In genomic region chr6:19356692-19357091, GRCh38 we compare ENCODE assay signal across 30 cellular contexts.
"Had no signal": no experiment of that assay in that cellular context is flagged by ENCODE, and none has a peak within 500 bp of the region (broad histone marks: within the 10 kb centered on the region; RNA-seq: fewer than 3 reads in every experiment).

No MANE protein-coding gene starts in this region.

- H3K27ac ChIP-seq: gastroesophageal sphincter, hepatocyte, ovary, sigmoid colon, thyroid gland, upper lobe of right lung had no signal

- H3K4me3 Mint-ChIP-seq: activated naive CD8-positive, alpha-beta T cell; activated T-cell treated with anti-CD3 and anti-CD28 coated beads, Interleukin-2, amount 50 U/mL, for 72 hours; central memory CD8-positive, alpha-beta T cell; mesothelial cell of epicardium; naive B cell; nephron progenitor cell; stimulated activated memory B cell treated with anti-CD40 and anti-IgM and Interleukin-4, amounts not matched to agents 10 μg/mL and 1 μg/mL and 100 μg/mL, for 72 hours; stimulated activated naive CD8-positive, alpha-beta T cell treated with anti-CD3 and anti-CD28 coated beads, Interleukin-15, amount 100 ng/mL, for 72 hours had no signal

- H3K27me3 Mint-ChIP-seq: activated naive CD8-positive, alpha-beta T cell; central memory CD8-positive, alpha-beta T cell; naive B cell; progenitor cell of endocrine pancreas; stimulated activated memory B cell treated with anti-CD40 and anti-IgM and Interleukin-4, amounts not matched to agents 10 μg/mL and 1 μg/mL and 100 μg/mL, for 72 hours; stimulated activated naive CD8-positive, alpha-beta T cell treated with anti-CD3 and anti-CD28 coated beads, Interleukin-15, amount 100 ng/mL, for 72 hours had no signal

- H3K4me2 ChIP-seq: hepatocyte, smooth muscle cell had no signal

- H3K4me3 ChIP-seq: gastroesophageal sphincter, hepatocyte, ovary, sigmoid colon, smooth muscle cell, thyroid gland, upper lobe of right lung had no signal

- DNase-seq: activated CD4-positive, alpha-beta T cell treated with anti-CD3 and anti-CD28 coated beads for 4 hours; activated CD4-positive, alpha-beta T cell treated with anti-CD3 and anti-CD28 coated beads, Interleukin-2, amount 50 U/mL, for 4 hours; activated naive CD4-positive, alpha-beta T cell; activated T-cell treated with anti-CD3 and anti-CD28 coated beads for 4 hours; activated T-cell treated with anti-CD3 and anti-CD28 coated beads, Interleukin-2, amount 50 U/mL, for 72 hours; aorta; effector memory CD4-positive, alpha-beta T cell; erythroblast; left cardiac atrium; left ventricle myocardium superior; naive B cell; nephron progenitor cell; ovary; retina; sigmoid colon; stimulated activated CD4-positive, alpha-beta T cell treated with anti-CD3 and anti-CD28 coated beads, Interleukin-1b, Interleukin-23, amount 100 ng/mL, for 48 hours; stimulated activated CD4-positive, alpha-beta T cell treated with anti-CD3 and anti-CD28 coated beads, Interleukin-4, amount 100 ng/mL, for 4 hours; stimulated activated CD8-positive, alpha-beta memory T cell treated with anti-CD3 and anti-CD28 coated beads, Interleukin-4, amount 100 ng/mL, for 48 hours; stimulated activated naive CD8-positive, alpha-beta T cell treated with anti-CD3 and anti-CD28 coated beads, Interleukin-15, amount 100 ng/mL, for 72 hours; T-helper 1 cell; thyroid gland; upper lobe of right lung had no signal

- H3K36me3 ChIP-seq: gastroesophageal sphincter, ovary, sigmoid colon, thyroid gland, upper lobe of right lung had no signal

- H3K9me3 ChIP-seq: gastroesophageal sphincter, ovary, sigmoid colon, thyroid gland, upper lobe of right lung had no signal

- H3K4me1 ChIP-seq: gastroesophageal sphincter, sigmoid colon, thyroid gland, upper lobe of right lung had no signal

- H3K36me3 Mint-ChIP-seq: activated naive CD8-positive, alpha-beta T cell; mesothelial cell of epicardium; naive B cell; stimulated activated memory B cell treated with anti-CD40 and anti-IgM and Interleukin-4, amounts not matched to agents 10 μg/mL and 1 μg/mL and 100 μg/mL, for 72 hours had no signal

- H3K9me3 Mint-ChIP-seq: mesothelial cell of epicardium, nephron progenitor cell had no signal

- H3K27me3 ChIP-seq: gastroesophageal sphincter, hepatocyte, ovary, sigmoid colon, thyroid gland, upper lobe of right lung had no signal

- H2AFZ ChIP-seq: hepatocyte had no signal

- H3K4me1 Mint-ChIP-seq: central memory CD8-positive, alpha-beta T cell; naive B cell; nephron progenitor cell; stimulated activated memory B cell treated with anti-CD40 and anti-IgM and Interleukin-4, amounts not matched to agents 10 μg/mL and 1 μg/mL and 100 μg/mL, for 72 hours; stimulated activated naive CD8-positive, alpha-beta T cell treated with anti-CD3 and anti-CD28 coated beads, Interleukin-15, amount 100 ng/mL, for 72 hours had no signal

- H3K27ac Mint-ChIP-seq: activated naive CD8-positive, alpha-beta T cell; activated T-cell treated with anti-CD3 and anti-CD28 coated beads, Interleukin-2, amount 50 U/mL, for 72 hours; mesothelial cell of epicardium; naive B cell; nephron progenitor cell; progenitor cell of endocrine pancreas; stimulated activated memory B cell treated with anti-CD40 and anti-IgM and Interleukin-4, amounts not matched to agents 10 μg/mL and 1 μg/mL and 100 μg/mL, for 72 hours; stimulated activated naive CD8-positive, alpha-beta T cell treated with anti-CD3 and anti-CD28 coated beads, Interleukin-15, amount 100 ng/mL, for 72 hours had no signal

- H3K79me2 ChIP-seq: hepatocyte had no signal

- ATAC-seq: activated T-cell treated with anti-CD3 and anti-CD28 coated beads, Interleukin-2, amount 50 U/mL, for 72 hours; gastroesophageal sphincter; left cardiac atrium; left ventricle myocardium superior; stimulated activated memory B cell treated with anti-CD40 and anti-IgM and Interleukin-4, amounts not matched to agents 10 μg/mL and 1 μg/mL and 100 μg/mL, for 72 hours; stimulated activated naive CD8-positive, alpha-beta T cell treated with anti-CD3 and anti-CD28 coated beads, Interleukin-15, amount 100 ng/mL, for 72 hours; upper lobe of right lung had no signal
